8 cellular contexts compared by ENCODE assay signal in the genomic region with DNA sequence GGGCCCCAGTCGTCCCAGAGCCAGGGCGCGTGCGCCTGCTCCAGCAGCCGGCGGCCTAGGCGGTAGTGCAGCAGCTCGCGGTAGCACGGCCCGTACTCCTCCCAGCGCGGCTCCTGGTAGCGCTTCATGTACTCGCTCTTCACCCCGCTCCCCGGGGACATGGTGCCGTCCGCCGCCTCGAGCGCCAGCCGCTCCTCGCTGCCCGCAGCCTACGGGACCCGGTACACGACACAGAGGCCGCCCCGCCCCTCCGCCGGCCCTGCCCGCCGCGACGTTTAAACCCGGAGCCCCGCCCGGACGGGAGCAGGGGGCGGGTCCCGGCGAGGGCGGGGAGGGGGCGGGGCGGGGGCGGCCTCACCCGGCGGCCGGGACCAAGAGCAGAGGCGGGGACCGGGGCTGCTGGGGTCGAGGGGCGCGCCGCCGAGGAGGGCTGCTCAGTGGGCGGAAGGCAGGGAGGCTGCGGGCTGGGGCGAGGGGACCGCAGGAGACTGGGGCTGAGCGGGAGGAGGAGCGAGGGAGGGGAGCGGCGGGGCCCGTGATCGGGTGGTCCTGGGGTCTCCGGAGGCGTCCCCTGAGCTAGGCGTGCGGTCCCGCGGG. TPM values are rescaled to one million over a fixed set of nuclear protein-coding genes. Genes with fewer than 3 reads are reported as not detected.
DNase-seq lines count a peak whose midpoint lies in the region; ATAC-seq and TF ChIP-seq lines count a peak whose summit lies in the region.

No MANE protein-coding gene starts in this region.

- peaks cover 50% of the 10 kb centered on the region for H3K4me1 ChIP-seq in mononuclear cell (ENCODE audit: insufficient read depth, low read length)

- peak overlapping the region; percentile 82 for H3K4me3 ChIP-seq in HL-60 (replicated peaks; ENCODE audit: insufficient read depth, low read length)
- peak overlapping the region; percentile 72 for H3K4me3 ChIP-seq in mononuclear cell (ENCODE audit: low read length)

- TF ChIP-seq CTCF in HL-60 (IDR thresholded peaks at IDR 0.05; ENCODE audit: insufficient read depth, low read length): no peak

- H3K9me3 ChIP-seq in mononuclear cell (ENCODE audit: low read depth, low read length): no peaks in the 10 kb centered on the region

- peak; percentile 77 for DNase-seq in COR-L47 (lab: John Stamatoyannopoulos, UW)
- peak; percentile 61 to 79 for DNase-seq in HL-60 (ENCODE audit: low read depth in 1 of 2, low spot score in 1 of 2)
- DNase-seq in NOMO-1 treated with dmso at 0.1 percent for 144 hours (lab: John Stamatoyannopoulos, UW; ENCODE audit: unreplicated experiment): peak; percentile 52
- DNase-seq in activated CD8-positive, alpha-beta memory T cell treated with anti-CD3 and anti-CD28 coated beads, Interleukin-2, amount 50 U/mL, for 48 hours: peak; percentile 86
- peak; percentile 62 for DNase-seq in epidermal melanocyte (ENCODE audit: insufficient read length, low spot score)
- DNase-seq in stimulated activated CD8-positive, alpha-beta memory T cell treated with anti-CD3 and anti-CD28 coated beads, Interleukin-4, amount 100 ng/mL, for 1 hour (ENCODE audit: low read depth in 2 of 2, low spot score in 1 of 2): peak; percentile 64 to 65

- H3K27me3 ChIP-seq in HL-60 (ENCODE audit: insufficient read depth, poor library complexity, severe bottlenecking) (no peaks in the 10 kb centered on the region), mononuclear cell (ENCODE audit: insufficient read depth, low read length) (no peaks in the 10 kb centered on the region)

- ATAC-seq in GM19467 (IDR thresholded peaks at IDR 0.05; ENCODE audit: unreplicated experiment): peak; percentile 58

- peak overlapping the region; percentile 95 for H3K27ac ChIP-seq in HL-60 (replicated peaks)

RNA-seq across cellular contexts. Expression of a gene that starts 0.4 kb away (rescaled TPM):
- total RNA-seq in mononuclear cell: 21.1 TPM

Comparison
In these comparisons a context has a peak if more than half of its experiments do, and no peak if none do; other contexts are left out.
1. Peak in every context shown above with its lines: DNase-seq, ATAC-seq, H3K4me3 ChIP-seq and H3K27ac ChIP-seq.